In genomic region chr7:4791738-4792536, GRCh38 we compare ENCODE assay signal across 8 cellular contexts. TPM values are rescaled to one million over a fixed set of nuclear protein-coding genes. Genes with fewer than 3 reads are reported as not detected.
A peak's percentile ranks its signal among the peaks of the same experiment; 100 is the strongest.
DNase-seq lines count a peak whose midpoint lies in the region; ATAC-seq and TF ChIP-seq lines count a peak whose summit lies in the region.

No MANE protein-coding gene starts in this region.

- peaks cover 19% of the 10 kb centered on the region for H3K36me3 Mint-ChIP-seq in activated CD8-positive, alpha-beta T cell treated with anti-CD3 and anti-CD28 coated beads, Interleukin-2, amount 10 ng/mL, durations not matched to agents 7 days and 5 days (ENCODE audit: low read depth)
- peaks cover 10% of the 10 kb centered on the region for H3K36me3 Mint-ChIP-seq in memory B cell

- DNase-seq in BE2C, result peak; percentile 69
- DNase-seq in HT-29 (ENCODE audit: low spot score), result peak; percentile 16
- peak; percentile 67 for DNase-seq in activated CD8-positive, alpha-beta T cell treated with anti-CD3 and anti-CD28 coated beads, Interleukin-2, amount 10 ng/mL, durations not matched to agents 7 days and 5 days
- DNase-seq in effector memory CD4-positive, alpha-beta T cell, result peak; percentile 55 to 71 (median 62)
- DNase-seq in memory B cell (ENCODE audit: low spot score in 2 of 2), result peak; percentile 71 to 82
- DNase-seq in stimulated activated CD8-positive, alpha-beta memory T cell treated with anti-CD3 and anti-CD28 coated beads, Interleukin-12 subunit alpha, Interleukin-12 subunit beta, amount 100 ng/mL, for 4 hours (ENCODE audit: low read depth), result peak; percentile 60

- no peaks in the 10 kb centered on the region for H3K4me1 ChIP-seq in BE2C
- H3K4me1 ChIP-seq in effector memory CD4-positive, alpha-beta T cell (ENCODE audit: control insufficient read depth, insufficient read depth, low read length, poor library complexity, severe bottlenecking), result peaks cover 9% of the 10 kb centered on the region

- no peaks in the 10 kb centered on the region for H3K9me3 Mint-ChIP-seq in activated CD8-positive, alpha-beta T cell treated with anti-CD3 and anti-CD28 coated beads, Interleukin-2, amount 10 ng/mL, durations not matched to agents 7 days and 5 days (ENCODE audit: insufficient read depth)
- no peaks in the 10 kb centered on the region for H3K9me3 Mint-ChIP-seq in memory B cell

- H3K27ac ChIP-seq in effector memory CD4-positive, alpha-beta T cell (ENCODE audit: insufficient read depth, low read length, poor library complexity, severe bottlenecking), result no peak overlapping the region

- CTCF ChIA-PET in activated CD8-positive, alpha-beta T cell treated with anti-CD3 and anti-CD28 coated beads, Interleukin-2, amount 10 ng/mL, durations not matched to agents 7 days and 5 days (lab: Charles Lee), result interaction anchor here (1.0 to 2.2 kb wide), 3 partner anchors 17 to 293 kb away, joined by 3 to 10 read pairs (median 3); partner anchors contain the start of gene AP5Z1

- H3K27me3 ChIP-seq in BE2C, result no peaks in the 10 kb centered on the region
- no peaks in the 10 kb centered on the region for H3K27me3 ChIP-seq in effector memory CD4-positive, alpha-beta T cell (replicated peaks; ENCODE audit: control insufficient read depth, insufficient read depth, low read length, poor library complexity, severe bottlenecking)

- H3K4me3 Mint-ChIP-seq in activated CD8-positive, alpha-beta T cell treated with anti-CD3 and anti-CD28 coated beads, Interleukin-2, amount 10 ng/mL, durations not matched to agents 7 days and 5 days, result no peak overlapping the region
- H3K4me3 Mint-ChIP-seq in memory B cell, result peak overlapping the region; percentile 37

- POLR2A ChIA-PET in activated CD8-positive, alpha-beta T cell treated with anti-CD3 and anti-CD28 coated beads, Interleukin-2, amount 10 ng/mL, durations not matched to agents 7 days and 5 days (lab: Charles Lee), result interaction anchor here (1.6 kb wide), 1 partner anchor 17 kb away, joined by 9 read pairs; the partner anchor contains the start of gene AP5Z1

- H3K27me3 Mint-ChIP-seq in activated CD8-positive, alpha-beta T cell treated with anti-CD3 and anti-CD28 coated beads, Interleukin-2, amount 10 ng/mL, durations not matched to agents 7 days and 5 days (ENCODE audit: low read depth), result no peaks in the 10 kb centered on the region
- no peaks in the 10 kb centered on the region for H3K27me3 Mint-ChIP-seq in memory B cell

- TF ChIP-seq CTCF in BE2C (IDR thresholded peaks at IDR 0.05; ENCODE audit: low read depth, low read length), result peak; percentile 39

- no peaks in the 10 kb centered on the region for H3K4me1 Mint-ChIP-seq in activated CD8-positive, alpha-beta T cell treated with anti-CD3 and anti-CD28 coated beads, Interleukin-2, amount 10 ng/mL, durations not matched to agents 7 days and 5 days (ENCODE audit: low read depth)
- H3K4me1 Mint-ChIP-seq in memory B cell, result no peaks in the 10 kb centered on the region

- H3K4me3 ChIP-seq in BE2C (ENCODE audit: low read depth, low read length), result no peak overlapping the region
- H3K4me3 ChIP-seq in effector memory CD4-positive, alpha-beta T cell (ENCODE audit: insufficient read depth, low read depth, low read length, poor library complexity, severe bottlenecking), result peak overlapping the region; percentile 56

- no peak overlapping the region for H3K27ac Mint-ChIP-seq in activated CD8-positive, alpha-beta T cell treated with anti-CD3 and anti-CD28 coated beads, Interleukin-2, amount 10 ng/mL, durations not matched to agents 7 days and 5 days
- no peak overlapping the region for H3K27ac Mint-ChIP-seq in memory B cell

- no peaks in the 10 kb centered on the region for H3K9me3 ChIP-seq in BE2C
- no peaks in the 10 kb centered on the region for H3K9me3 ChIP-seq in effector memory CD4-positive, alpha-beta T cell (ENCODE audit: control insufficient read depth, low read length)

- ATAC-seq in activated CD8-positive, alpha-beta T cell treated with anti-CD3 and anti-CD28 coated beads, Interleukin-2, amount 10 ng/mL, durations not matched to agents 7 days and 5 days, result peak; percentile 57
- ATAC-seq in memory B cell (ENCODE audit: low read depth) (peak; percentile 86), GM21367 (IDR thresholded peaks at IDR 0.05; ENCODE audit: unreplicated experiment) (no peak), HG03571 (IDR thresholded peaks at IDR 0.05; ENCODE audit: unreplicated experiment) (no peak)

- peaks cover 6% of the 10 kb centered on the region; the same call in 1 of the 2 replicates for H3K36me3 ChIP-seq in BE2C
- peaks cover 46% of the 10 kb centered on the region for H3K36me3 ChIP-seq in effector memory CD4-positive, alpha-beta T cell (ENCODE audit: control insufficient read depth, insufficient read depth, low read length)

RNA-seq across cellular contexts. Expression of gene AP5Z1, which starts 16.5 kb away (rescaled TPM):
- 37.9 TPM for polyA plus RNA-seq in BE2C (2012; ENCODE audit: insufficient read depth, insufficient read length, low read depth)
- 74.5 and 81.3 TPM in 2 replicates for total RNA-seq in HT-29 (2014; rRNA removed; shearing (Covaris generic))
- 10 to 100 TPM; 47.3 to 55.0 TPM for total RNA-seq in activated CD8-positive, alpha-beta T cell treated with anti-CD3 and anti-CD28 coated beads, Interleukin-2, amount 10 ng/mL, durations not matched to agents 7 days and 5 days

Comparison
In these comparisons a context has a peak if more than half of its experiments do, and no peak if none do; other contexts are left out.
1. DNase-seq: peak in every context shown above with its lines; median percentile 76 in memory B cell; 69 in BE2C; 67 in activated CD8-positive, alpha-beta T cell treated with anti-CD3 and anti-CD28 coated beads, Interleukin-2, amount 10 ng/mL, durations not matched to agents 7 days and 5 days; 62 in effector memory CD4-positive, alpha-beta T cell; 60 in stimulated activated CD8-positive, alpha-beta memory T cell treated with anti-CD3 and anti-CD28 coated beads, Interleukin-12 subunit alpha, Interleukin-12 subunit beta, amount 100 ng/mL, for 4 hours; 16 in HT-29.
2. ATAC-seq: peak in activated CD8-positive, alpha-beta T cell treated with anti-CD3 and anti-CD28 coated beads, Interleukin-2, amount 10 ng/mL, durations not matched to agents 7 days and 5 days (single experiment) and memory B cell (single experiment); none in GM21367 (single experiment) and HG03571 (single experiment).